ENCODE assay signal across 27 cellular contexts in the genomic region with DNA sequence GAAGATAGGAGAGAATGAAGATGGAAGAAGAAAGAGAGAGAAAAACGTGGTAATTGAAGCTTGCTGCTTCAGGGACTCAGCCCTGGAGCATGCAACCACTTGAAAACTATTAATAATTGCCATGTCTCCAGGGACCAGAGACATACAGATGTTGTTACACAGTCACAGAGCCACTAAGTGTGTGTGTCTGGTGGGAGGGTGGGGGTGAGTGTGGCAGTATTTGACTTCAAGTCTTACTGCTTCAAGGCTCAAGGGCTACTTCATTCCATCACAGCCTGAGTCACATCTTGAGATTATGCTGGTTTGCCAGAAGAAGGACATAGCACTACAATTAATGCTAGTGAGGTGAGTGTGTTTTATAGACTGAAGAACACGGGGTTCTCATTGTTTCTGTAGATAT.
"Had no signal": no experiment of that assay in that cellular context is flagged by ENCODE, and none has a peak within 500 bp of the region (broad histone marks: within the 10 kb centered on the region; RNA-seq: fewer than 3 reads in every experiment).

No MANE protein-coding gene starts in this region.

- H3K4me1 ChIP-seq: colonic mucosa, esophagus muscularis mucosa, parathyroid adenoma, right lobe of liver, suprapubic skin, transverse colon had no signal

- H3K9me3 ChIP-seq: colonic mucosa, esophagus muscularis mucosa, mucosa of descending colon, right lobe of liver, suprapubic skin, transverse colon had no signal

- H3K27me3 Mint-ChIP-seq: dendritic cell treated with granulocyte-macrophage colony-stimulating factor and Interleukin-4, amounts not matched to agents 40 ng/mL and 50 ng/mL, for 4 days; naive thymus-derived CD4-positive, alpha-beta T cell; progenitor cell of endocrine pancreas; stimulated activated naive CD8-positive, alpha-beta T cell treated with anti-CD3 and anti-CD28 coated beads, Interleukin-15, amount 100 ng/mL, for 72 hours had no signal

- H3K9ac ChIP-seq: neural progenitor cell, parathyroid adenoma had no signal

- H3K36me3 ChIP-seq: colonic mucosa, esophagus muscularis mucosa, neural progenitor cell, right lobe of liver, suprapubic skin, transverse colon had no signal

- H3K36me3 Mint-ChIP-seq: mesothelial cell of epicardium; naive thymus-derived CD4-positive, alpha-beta T cell; neural progenitor cell had no signal

- H3K4me1 Mint-ChIP-seq: naive thymus-derived CD4-positive, alpha-beta T cell; stimulated activated naive CD8-positive, alpha-beta T cell treated with anti-CD3 and anti-CD28 coated beads, Interleukin-15, amount 100 ng/mL, for 72 hours had no signal

- H3K4me2 ChIP-seq: neural progenitor cell, smooth muscle cell had no signal

- H3K79me2 ChIP-seq: parathyroid adenoma had no signal

- H3K4me3 ChIP-seq: colonic mucosa, esophagus muscularis mucosa, mucosa of descending colon, neural progenitor cell, right lobe of liver, smooth muscle cell, suprapubic skin, transverse colon had no signal

- ATAC-seq: left colon; mucosa of descending colon; naive thymus-derived CD4-positive, alpha-beta T cell; right lobe of liver; stimulated activated naive CD8-positive, alpha-beta T cell treated with anti-CD3 and anti-CD28 coated beads, Interleukin-15, amount 100 ng/mL, for 72 hours had no signal

- H3K27me3 ChIP-seq: colonic mucosa, esophagus muscularis mucosa, neural progenitor cell, right lobe of liver, suprapubic skin, transverse colon had no signal

- H3K4me3 Mint-ChIP-seq: dendritic cell treated with granulocyte-macrophage colony-stimulating factor and Interleukin-4, amounts not matched to agents 40 ng/mL and 50 ng/mL, for 4 days; endodermal cell; mesothelial cell of epicardium; naive thymus-derived CD4-positive, alpha-beta T cell; nephron; neural progenitor cell; stimulated activated naive CD8-positive, alpha-beta T cell treated with anti-CD3 and anti-CD28 coated beads, Interleukin-15, amount 100 ng/mL, for 72 hours had no signal

- H3K27ac Mint-ChIP-seq: dendritic cell treated with granulocyte-macrophage colony-stimulating factor and Interleukin-4, amounts not matched to agents 40 ng/mL and 50 ng/mL, for 4 days; endodermal cell; mesothelial cell of epicardium; naive thymus-derived CD4-positive, alpha-beta T cell; nephron; neural progenitor cell; progenitor cell of endocrine pancreas; stimulated activated naive CD8-positive, alpha-beta T cell treated with anti-CD3 and anti-CD28 coated beads, Interleukin-15, amount 100 ng/mL, for 72 hours had no signal

- H3K27ac ChIP-seq: colonic mucosa, esophagus muscularis mucosa, neural progenitor cell, parathyroid adenoma, right lobe of liver, suprapubic skin, transverse colon had no signal

- H2AFZ ChIP-seq: neural progenitor cell, parathyroid adenoma had no signal

- DNase-seq: colonic mucosa; effector CD8-positive, alpha-beta T cell; endodermal cell; foreskin melanocyte; head of caudate nucleus; kidney glomerular epithelial cell; left colon; mesenchymal stem cell; mucosa of descending colon; naive thymus-derived CD4-positive, alpha-beta T cell; right lobe of liver; stimulated activated CD4-positive, alpha-beta T cell treated with anti-CD3 and anti-CD28 coated beads, Interleukin-12 subunit alpha, Interleukin-12 subunit beta, amount 100 ng/mL, for 4 hours; stimulated activated CD4-positive, alpha-beta T cell treated with anti-CD3 and anti-CD28 coated beads, Interleukin-1b, Interleukin-23, amount 100 ng/mL, for 48 hours; stimulated activated CD4-positive, alpha-beta T cell treated with anti-CD3 and anti-CD28 coated beads, Interleukin-4, amount 100 ng/mL, for 1 hour; stimulated activated CD8-positive, alpha-beta memory T cell treated with anti-CD3 and anti-CD28 coated beads, Interleukin-4, amount 100 ng/mL, for 48 hours; stimulated activated naive CD4-positive, alpha-beta T cell; stimulated activated naive CD8-positive, alpha-beta T cell treated with anti-CD3 and anti-CD28 coated beads, Interleukin-15, amount 100 ng/mL, for 72 hours; transverse colon had no signal

- H3K9me3 Mint-ChIP-seq: dendritic cell treated with granulocyte-macrophage colony-stimulating factor and Interleukin-4, amounts not matched to agents 40 ng/mL and 50 ng/mL, for 4 days; endodermal cell; nephron; neural progenitor cell had no signal
